ENCODE assay signal across 8 cellular contexts in genomic region chr10:49707585-49707984, GRCh38. TPM values are rescaled to one million over a fixed set of nuclear protein-coding genes. Genes with fewer than 3 reads are reported as not detected.
"Had no signal": no experiment of that assay in that cellular context is flagged by ENCODE, and none has a peak within 500 bp of the region (broad histone marks: within the 10 kb centered on the region; RNA-seq: fewer than 3 reads in every experiment).

No MANE protein-coding gene starts in this region.

- DNase-seq: GDM1, GF-D8 had no signal

- FAIRE-seq: G401.6, GM12891, GM12892, GM18507, GM19239 had no signal

RNA-seq across cellular contexts. Expression of gene C10orf53, which starts 28.1 kb away (rescaled TPM):
- total RNA-seq: G401 had no signal
